Comparison of ENCODE assay signal across 8 cellular contexts in the genomic region with DNA sequence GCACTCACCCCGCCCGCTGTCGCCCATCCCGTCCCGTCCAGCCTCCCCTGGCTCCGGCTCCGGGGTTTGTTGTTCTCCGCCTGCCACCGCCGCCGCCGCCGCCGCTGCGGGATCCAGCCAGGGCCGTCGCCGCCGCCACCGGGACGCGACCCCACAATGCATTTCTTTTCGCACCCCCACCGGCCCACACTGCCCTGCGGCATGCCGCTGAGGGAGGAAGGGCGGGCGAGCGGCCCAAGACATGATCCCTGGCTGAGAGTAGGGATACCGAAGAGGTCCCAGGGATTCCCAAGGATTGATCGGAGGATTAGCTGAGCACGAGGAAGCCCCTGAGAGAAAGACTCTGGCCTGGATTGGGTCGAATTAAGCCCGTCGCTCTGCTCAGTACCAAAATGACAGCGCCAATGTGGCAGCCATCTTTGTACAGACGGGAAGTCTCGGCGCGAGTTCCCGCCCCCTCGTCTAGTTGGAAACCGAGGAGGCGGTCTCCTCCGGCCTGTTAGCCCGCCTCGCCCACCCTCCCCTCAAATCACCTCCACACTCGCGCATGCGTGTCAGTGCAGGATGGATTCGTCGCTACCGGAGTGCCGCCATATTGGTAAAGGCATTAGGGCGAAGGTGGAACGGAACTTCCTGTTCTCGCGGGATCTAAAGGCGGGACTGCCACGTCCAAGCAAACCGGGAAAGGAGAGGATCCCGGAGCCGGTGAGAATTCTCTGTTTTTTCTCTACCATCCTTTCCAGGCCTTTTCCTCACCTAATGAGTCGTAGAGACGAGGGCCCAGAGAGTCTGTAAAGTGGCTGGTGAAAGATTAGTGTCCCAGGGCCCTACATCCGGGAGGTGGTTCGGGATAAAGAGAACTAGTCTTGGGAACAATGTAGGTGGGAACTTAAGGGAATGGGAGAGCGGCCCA. TPM values are rescaled to one million over a fixed set of nuclear protein-coding genes. Genes with fewer than 3 reads are reported as not detected.
DNase-seq lines count a peak whose midpoint lies in the region; ATAC-seq, FAIRE-seq and TF ChIP-seq lines count a peak whose summit lies in the region.

A gene (minus strand): TSS at position 432 of the 913 bp plus-strand sequence. CDS start 189 bp downstream, at position 243.
A gene with protein sequence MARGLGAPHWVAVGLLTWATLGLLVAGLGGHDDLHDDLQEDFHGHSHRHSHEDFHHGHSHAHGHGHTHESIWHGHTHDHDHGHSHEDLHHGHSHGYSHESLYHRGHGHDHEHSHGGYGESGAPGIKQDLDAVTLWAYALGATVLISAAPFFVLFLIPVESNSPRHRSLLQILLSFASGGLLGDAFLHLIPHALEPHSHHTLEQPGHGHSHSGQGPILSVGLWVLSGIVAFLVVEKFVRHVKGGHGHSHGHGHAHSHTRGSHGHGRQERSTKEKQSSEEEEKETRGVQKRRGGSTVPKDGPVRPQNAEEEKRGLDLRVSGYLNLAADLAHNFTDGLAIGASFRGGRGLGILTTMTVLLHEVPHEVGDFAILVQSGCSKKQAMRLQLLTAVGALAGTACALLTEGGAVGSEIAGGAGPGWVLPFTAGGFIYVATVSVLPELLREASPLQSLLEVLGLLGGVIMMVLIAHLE (plus strand): TSS at position 634 of the 913 bp plus-strand sequence. CDS start 379 bp downstream, outside the sequence.

- H3K9me3 ChIP-seq in WERI-Rb-1 (ENCODE audit: severe bottlenecking): no peaks in the 10 kb centered on the region
- H3K9me3 ChIP-seq in breast epithelium: no peaks in the 10 kb centered on the region
- no peaks in the 10 kb centered on the region for H3K9me3 ChIP-seq in iPS-18a (ENCODE audit: control insufficient read depth, low read depth, low read length)
- no peaks in the 10 kb centered on the region for H3K9me3 ChIP-seq in skeletal muscle satellite cell (replicated peaks; ENCODE audit: low read length)

- peaks cover 10 to 37% of the 10 kb centered on the region in 2 donors for H3K4me1 ChIP-seq in breast epithelium
- peaks cover 20% of the 10 kb centered on the region for H3K4me1 ChIP-seq in iPS-18a (ENCODE audit: control insufficient read depth, low read depth, low read length)
- peaks cover 40% of the 10 kb centered on the region for H3K4me1 ChIP-seq in skeletal muscle satellite cell (ENCODE audit: control insufficient read depth, insufficient read depth, low read length)

- H3K36me3 ChIP-seq in WERI-Rb-1 (peaks cover 64% of the 10 kb centered on the region), breast epithelium (no peaks in the 10 kb centered on the region), iPS-18a (ENCODE audit: control insufficient read depth, low read depth, low read length) (peaks cover 25% of the 10 kb centered on the region), skeletal muscle satellite cell (ENCODE audit: insufficient read depth, low read length) (peaks cover 48% of the 10 kb centered on the region)

- ATAC-seq in GM18868 (IDR thresholded peaks at IDR 0.05; ENCODE audit: unreplicated experiment): peak; percentile 54
- peak; percentile 46 for ATAC-seq in HG03139 (IDR thresholded peaks at IDR 0.05; ENCODE audit: unreplicated experiment)

- H3K27ac ChIP-seq in WERI-Rb-1 (peak within 1 kb of the TSS; percentile 99), breast epithelium (peak within 1 kb of the TSS; percentile 98 to 99), iPS-18a (ENCODE audit: low read length) (peak within 1 kb of the TSS; percentile 65)

- peak within 1 kb of the TSS; percentile 82 for H3K4me3 ChIP-seq in WERI-Rb-1 (ENCODE audit: low read depth, low read length)
- H3K4me3 ChIP-seq in breast epithelium: peak within 1 kb of the TSS; percentile 61 to 94 (median 92)
- peak within 1 kb of the TSS; percentile 92 for H3K4me3 ChIP-seq in iPS-18a (ENCODE audit: low read length)
- H3K4me3 ChIP-seq in skeletal muscle satellite cell (ENCODE audit: low read length): peak within 1 kb of the TSS; percentile 93

- TF ChIP-seq POLR2A in breast epithelium (IDR thresholded peaks at IDR 0.05): peak; percentile 48

- H3K9ac ChIP-seq in iPS-18a (ENCODE audit: low read length): peak within 1 kb of the TSS; percentile 76
- peak within 1 kb of the TSS; percentile 98 for H3K9ac ChIP-seq in skeletal muscle satellite cell (ENCODE audit: low read depth, low read length)

- peak within 1 kb of the TSS; percentile 98 for H3K4me2 ChIP-seq in skeletal muscle satellite cell (ENCODE audit: low read length)

- intact Hi-C loops in breast epithelium (cut with DNase I; ENCODE audit: low total_unique reads): no loop called here

- peak; percentile 63 for FAIRE-seq in A204.1 (lab: Jason Lieb, UNC)

- no peaks in the 10 kb centered on the region for H3K27me3 ChIP-seq in WERI-Rb-1 (ENCODE audit: insufficient read depth, low read depth, severe bottlenecking)
- no peaks in the 10 kb centered on the region for H3K27me3 ChIP-seq in breast epithelium
- H3K27me3 ChIP-seq in iPS-18a (ENCODE audit: control insufficient read depth, insufficient read depth, low read length): peaks cover 5% of the 10 kb centered on the region
- H3K27me3 ChIP-seq in skeletal muscle satellite cell (ENCODE audit: control insufficient read depth, insufficient read depth, low read length): no peaks in the 10 kb centered on the region

- TF ChIP-seq CTCF in WERI-Rb-1 (IDR thresholded peaks at IDR 0.05; ENCODE audit: low read depth, low read length) (no peak), breast epithelium (IDR thresholded peaks at IDR 0.05) (no peak)

- peak; percentile 98 for DNase-seq in NCI-H2227 treated with DMSO at 0.1 percent for 48 hours (lab: John Stamatoyannopoulos, UW)
- peak; percentile 100 for DNase-seq in WERI-Rb-1
- peak; percentile 99 to 100 for DNase-seq in breast epithelium (ENCODE audit: low spot score in 2 of 2)

RNA-seq across cellular contexts. Expression of the first gene that starts in this region (rescaled TPM):
- 10 to 100 TPM; 27.4 to 39.1 (median 27.5) TPM for total RNA-seq in breast epithelium
- total RNA-seq in skeletal muscle satellite cell (2012; rRNA removed): 12.4 and 13.1 TPM in 2 replicates

RNA-seq across cellular contexts. Expression of the second gene that starts in this region (rescaled TPM):
- total RNA-seq in breast epithelium: 10 to 100 TPM; 55.0 to 79.3 (median 74.1) TPM
- total RNA-seq in skeletal muscle satellite cell (2012; rRNA removed): 70.3 and 84.7 TPM in 2 replicates

Comparison
In these comparisons a context has a peak if more than half of its experiments do, and no peak if none do; other contexts are left out.
1. Peak in every context shown above with its lines: DNase-seq, ATAC-seq, H3K4me3 ChIP-seq and H3K27ac ChIP-seq.